Comparison of ENCODE assay signal across 12 cellular contexts in the genomic region with DNA sequence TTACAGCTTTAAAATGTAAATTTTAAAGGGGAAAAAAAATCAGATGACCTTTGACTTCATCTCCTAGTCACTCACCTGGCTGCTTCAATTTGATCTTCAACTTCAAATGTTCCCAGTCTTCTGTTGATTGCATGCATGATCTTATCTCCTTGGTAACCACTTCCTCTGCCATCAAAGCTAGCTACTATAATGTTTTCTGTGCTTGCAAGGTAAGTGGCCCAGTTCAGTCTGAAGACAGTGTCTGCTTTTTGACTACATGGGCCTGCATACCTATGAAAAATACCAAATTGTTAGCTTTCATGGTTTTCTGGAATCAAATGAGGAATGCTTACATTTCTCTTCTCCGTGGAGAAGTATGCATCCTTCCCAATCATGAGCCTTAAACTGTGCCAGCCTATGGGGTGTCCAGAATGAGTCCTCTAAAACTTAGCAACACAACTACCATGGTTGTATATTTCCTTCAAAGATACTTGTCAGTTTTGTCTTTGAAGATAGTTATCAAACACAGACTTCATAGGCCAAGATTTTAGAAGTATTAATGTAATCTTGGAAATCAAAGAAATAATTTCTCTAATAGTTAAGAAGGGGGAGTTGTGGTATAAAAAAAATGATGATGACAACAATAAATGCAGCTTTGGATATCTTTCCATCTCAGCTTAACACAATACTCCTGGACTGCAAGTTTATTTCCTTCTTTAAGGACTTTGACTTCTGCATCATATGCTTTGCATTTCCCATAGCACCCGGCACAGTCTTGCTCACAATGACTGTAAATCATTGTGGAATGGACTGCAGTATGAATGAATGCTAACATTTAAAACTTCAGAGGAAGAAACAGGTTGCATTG.
DNase-seq lines count a peak whose midpoint lies in the region; TF ChIP-seq lines count a peak whose summit lies in the region.
"Had no signal": no experiment of that assay in that cellular context is flagged by ENCODE, and none has a peak within 500 bp of the region (broad histone marks: within the 10 kb centered on the region; RNA-seq: fewer than 3 reads in every experiment).

No MANE protein-coding gene starts in this region.

- H3K27me3 ChIP-seq in esophagus squamous epithelium = no peaks in the 10 kb centered on the region
- H3K27me3 ChIP-seq: BLaER1, heart right ventricle had no signal

- peak overlapping the region; percentile 91 for H3K27ac Mint-ChIP-seq in T-helper 1 cell treated with Interleukin-12 subunit alpha and Interleukin-12 subunit beta and Interleukin-4 antibody, amounts not matched to agents 30 μg/mL and 1 μg/mL, for 36 hours

- H3K4me1 Mint-ChIP-seq in T-helper 1 cell treated with Interleukin-12 subunit alpha and Interleukin-12 subunit beta and Interleukin-4 antibody, amounts not matched to agents 30 μg/mL and 1 μg/mL, for 36 hours (ENCODE audit: low read depth) = peaks cover 69% of the 10 kb centered on the region

- no peak overlapping the region for H3K27ac ChIP-seq in esophagus squamous epithelium
- H3K27ac ChIP-seq: BLaER1, WERI-Rb-1 had no signal

- H3K36me3 Mint-ChIP-seq in T-helper 1 cell treated with Interleukin-12 subunit alpha and Interleukin-12 subunit beta and Interleukin-4 antibody, amounts not matched to agents 30 μg/mL and 1 μg/mL, for 36 hours (ENCODE audit: low read depth) = peaks cover 83% of the 10 kb centered on the region

- no peaks in the 10 kb centered on the region for H3K36me3 ChIP-seq in esophagus squamous epithelium
- H3K36me3 ChIP-seq: BLaER1, WERI-Rb-1 had no signal

- H3K9me3 ChIP-seq in esophagus squamous epithelium = no peaks in the 10 kb centered on the region
- H3K9me3 ChIP-seq: BLaER1, heart right ventricle had no signal

- no peak for TF ChIP-seq CTCF in esophagus squamous epithelium (IDR thresholded peaks at IDR 0.05)

- peak overlapping the region; percentile 22 for H3K4me3 Mint-ChIP-seq in T-helper 1 cell treated with Interleukin-12 subunit alpha and Interleukin-12 subunit beta and Interleukin-4 antibody, amounts not matched to agents 30 μg/mL and 1 μg/mL, for 36 hours

- no peaks in the 10 kb centered on the region for H3K27me3 Mint-ChIP-seq in T-helper 1 cell treated with Interleukin-12 subunit alpha and Interleukin-12 subunit beta and Interleukin-4 antibody, amounts not matched to agents 30 μg/mL and 1 μg/mL, for 36 hours (ENCODE audit: low read depth)

- H3K4me1 ChIP-seq in esophagus squamous epithelium = no peaks in the 10 kb centered on the region
- H3K4me1 ChIP-seq: BLaER1 had no signal

- H3K9me3 Mint-ChIP-seq in T-helper 1 cell treated with Interleukin-12 subunit alpha and Interleukin-12 subunit beta and Interleukin-4 antibody, amounts not matched to agents 30 μg/mL and 1 μg/mL, for 36 hours = no peaks in the 10 kb centered on the region

- no peak overlapping the region for H3K4me3 ChIP-seq in esophagus squamous epithelium
- H3K4me3 ChIP-seq: BLaER1, heart right ventricle had no signal

- no peak for TF ChIP-seq POLR2A in esophagus squamous epithelium (IDR thresholded peaks at IDR 0.05)

- intact Hi-C loops in esophagus squamous epithelium (cut with DNase I) = no loop called here

- WGBS in esophagus squamous epithelium, 2 donors = 58 to 71% methylated on average over 2 of the region's 2 CpGs

- peak; percentile 17 for DNase-seq in stimulated activated CD4-positive, alpha-beta T cell treated with anti-CD3 and anti-CD28 coated beads, Interleukin-4, amount 100 ng/mL, for 24 hours
- no peak for DNase-seq in stimulated activated CD4-positive, alpha-beta T cell treated with anti-CD3 and anti-CD28 coated beads, Interleukin-15, amount 100 ng/mL, for 24 hours
- peak; percentile 44 for DNase-seq in effector CD4-positive, alpha-beta T cell
- no peak for DNase-seq in esophagus squamous epithelium (lab: John Stamatoyannopoulos, UW)
- no peak for DNase-seq in GM03348 (ENCODE audit: low spot score)
- no peak for DNase-seq in mesenteric fat pad (ENCODE audit: low spot score)
- DNase-seq: erythroblast, heart right ventricle, MM.1S, WERI-Rb-1 had no signal

Comparison
In these comparisons a context has a peak if more than half of its experiments do, and no peak if none do; other contexts are left out.
1. DNase-seq: peak in stimulated activated CD4-positive, alpha-beta T cell treated with anti-CD3 and anti-CD28 coated beads, Interleukin-4, amount 100 ng/mL, for 24 hours (single experiment) and effector CD4-positive, alpha-beta T cell (single experiment); none in stimulated activated CD4-positive, alpha-beta T cell treated with anti-CD3 and anti-CD28 coated beads, Interleukin-15, amount 100 ng/mL, for 24 hours (single experiment), esophagus squamous epithelium (single experiment), GM03348 (single experiment) and mesenteric fat pad (single experiment).